13 cellular contexts compared by ENCODE assay signal in the genomic region with DNA sequence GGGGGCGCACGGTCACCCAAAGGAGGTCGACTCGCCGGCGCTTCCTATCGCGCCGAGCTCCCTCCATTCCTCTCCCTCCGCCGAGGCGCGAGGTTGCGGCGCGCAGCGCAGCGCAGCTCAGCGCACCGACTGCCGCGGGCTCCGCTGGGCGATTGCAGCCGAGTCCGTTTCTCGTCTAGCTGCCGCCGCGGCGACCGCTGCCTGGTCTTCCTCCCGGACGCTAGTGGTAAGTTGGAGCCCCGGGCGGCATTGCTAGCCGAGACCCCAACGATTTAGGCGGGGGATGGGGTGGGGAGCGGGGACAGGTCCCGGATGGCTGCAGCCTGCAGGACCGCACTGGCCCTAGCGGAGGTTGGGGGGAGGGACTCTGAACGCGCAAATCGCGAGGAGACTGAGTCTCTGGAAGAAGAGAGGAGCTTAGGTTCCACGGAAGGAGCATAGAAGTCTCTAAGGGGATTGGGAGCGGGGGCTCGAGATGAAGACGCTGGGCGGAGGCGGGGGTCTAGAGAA. TPM values are rescaled to one million over a fixed set of nuclear protein-coding genes. Genes with fewer than 3 reads are reported as not detected.
A peak's percentile ranks its signal among the peaks of the same experiment; 100 is the strongest.
DNase-seq lines count a peak whose midpoint lies in the region; ATAC-seq and TF ChIP-seq lines count a peak whose summit lies in the region.
"Had no signal": no experiment of that assay in that cellular context is flagged by ENCODE, and none has a peak within 500 bp of the region (broad histone marks: within the 10 kb centered on the region; RNA-seq: fewer than 3 reads in every experiment).

No MANE protein-coding gene starts in this region.

- H3K4me1 Mint-ChIP-seq in neural crest cell, result peaks cover 27% of the 10 kb centered on the region
- H3K4me1 Mint-ChIP-seq: activated naive CD4-positive, alpha-beta T cell treated with anti-CD3 and anti-CD28 coated beads, Interleukin-2, amount 50 U/mL, for 24 hours had no signal

- no peak overlapping the region for H3K27ac Mint-ChIP-seq in neural crest cell (ENCODE audit: unreplicated experiment)
- H3K27ac Mint-ChIP-seq: activated naive CD4-positive, alpha-beta T cell treated with anti-CD3 and anti-CD28 coated beads, Interleukin-2, amount 50 U/mL, for 24 hours; natural killer cell treated with Interleukin-12 subunit alpha and Interleukin-12 subunit beta and Interleukin-15 and Interleukin-18, amount 100 ng/mL, for 72 hours had no signal

- peak overlapping the region; percentile 79 for H3K4me3 Mint-ChIP-seq in neural crest cell
- H3K4me3 Mint-ChIP-seq: activated naive CD4-positive, alpha-beta T cell treated with anti-CD3 and anti-CD28 coated beads, Interleukin-2, amount 50 U/mL, for 24 hours; natural killer cell treated with Interleukin-12 subunit alpha and Interleukin-12 subunit beta and Interleukin-15 and Interleukin-18, amount 100 ng/mL, for 72 hours had no signal

- peak; percentile 57 for ATAC-seq in foreskin keratinocyte
- ATAC-seq in GM21381 (IDR thresholded peaks at IDR 0.05; ENCODE audit: unreplicated experiment), result no peak
- ATAC-seq: natural killer cell treated with Interleukin-12 subunit alpha and Interleukin-12 subunit beta and Interleukin-15 and Interleukin-18, amount 100 ng/mL, for 72 hours had no signal

- DNase-seq in AG20443 (ENCODE audit: low spot score) (peak; percentile 16), foreskin keratinocyte (no peak), neural crest cell (ENCODE audit: low read depth, low spot score) (peak; percentile 45), SW480 (ENCODE audit: low spot score) (no peak), Kasumi-1 (lab: John Stamatoyannopoulos, UW) (no peak), A172 (ENCODE audit: low spot score) (no peak)
- DNase-seq: DND-41, NCI-H1417 had no signal

- H3K36me3 Mint-ChIP-seq in neural crest cell (ENCODE audit: low read depth), result peaks cover 2% of the 10 kb centered on the region
- H3K36me3 Mint-ChIP-seq: activated naive CD4-positive, alpha-beta T cell treated with anti-CD3 and anti-CD28 coated beads, Interleukin-2, amount 50 U/mL, for 24 hours had no signal

- no peaks in the 10 kb centered on the region for H3K36me3 ChIP-seq in HUES64 (ENCODE audit: insufficient read depth, low read length)

- H3K27me3 ChIP-seq in HUES64 (ENCODE audit: insufficient read depth, low read length), result peaks cover 82% of the 10 kb centered on the region
- H3K27me3 ChIP-seq in foreskin keratinocyte, result peaks cover 70% of the 10 kb centered on the region

- TF ChIP-seq CTCF in foreskin keratinocyte (conservative IDR thresholded peaks at IDR 0.05), result no peak
- peak; percentile 37 for TF ChIP-seq CTCF in neural crest cell (conservative IDR thresholded peaks at IDR 0.05)

- H3K4me3 ChIP-seq in HUES64 (ENCODE audit: low read length), result peak overlapping the region; percentile 52

- H3K27me3 Mint-ChIP-seq in neural crest cell (ENCODE audit: low read depth), result peaks cover 98% of the 10 kb centered on the region

- H3K9ac ChIP-seq in HUES64 (ENCODE audit: low read depth, low read length), result peak overlapping the region; percentile 10; the same call in 1 of the 2 replicates

- under 1% methylated on average over 53 of the region's 53 CpGs for WGBS in HUES64

- H3K4me1 ChIP-seq in HUES64 (ENCODE audit: insufficient read depth, low read length) (peaks cover 17% of the 10 kb centered on the region; the same call in 1 of the 2 replicates), foreskin keratinocyte (no peaks in the 10 kb centered on the region)

- H3K9me3 ChIP-seq in HUES64 (ENCODE audit: insufficient read depth, low read depth, low read length), result no peaks in the 10 kb centered on the region

- no peak overlapping the region for H3K27ac ChIP-seq in HUES64 (ENCODE audit: low read depth, low read length)
- no peak overlapping the region for H3K27ac ChIP-seq in foreskin keratinocyte

- H3K9me3 Mint-ChIP-seq in neural crest cell, result no peaks in the 10 kb centered on the region
- H3K9me3 Mint-ChIP-seq: activated naive CD4-positive, alpha-beta T cell treated with anti-CD3 and anti-CD28 coated beads, Interleukin-2, amount 50 U/mL, for 24 hours; natural killer cell treated with Interleukin-12 subunit alpha and Interleukin-12 subunit beta and Interleukin-15 and Interleukin-18, amount 100 ng/mL, for 72 hours had no signal

RNA-seq across cellular contexts. Expression of a gene that starts 0.6 kb away (rescaled TPM):
- 0.50 TPM for polyA plus RNA-seq in HUES64 (2013, experiment 1 of 2)
- polyA plus RNA-seq in HUES64 (2013, experiment 2 of 2), result 0.76 TPM
- total RNA-seq in foreskin keratinocyte (not detected in 2 replicates), neural crest cell (0.07 and 0.09 TPM in 2 replicates)
- not detected in 2 replicates for polyA plus RNA-seq in foreskin keratinocyte
- 1.5 and 2.2 TPM in 2 replicates for total RNA-seq in A172 (2014; rRNA removed; shearing (Covaris generic))
- total RNA-seq: activated CD8-positive, alpha-beta memory T cell treated with anti-CD3 and anti-CD28 coated beads for 36 hours; natural killer cell treated with Interleukin-12 subunit alpha and Interleukin-12 subunit beta and Interleukin-15 and Interleukin-18, amount 100 ng/mL, for 72 hours had no signal

Comparison
In these comparisons a context has a peak if more than half of its experiments do, and no peak if none do; other contexts are left out.
1. DNase-seq: peak in AG20443 (single experiment) and neural crest cell (single experiment); none in foreskin keratinocyte (0 of 2), SW480 (single experiment), Kasumi-1 (0 of 2) and A172 (single experiment).